Comparison of ENCODE assay signal across 9 cellular contexts in genomic region chr3:15269091-15269989, GRCh38.
A peak's percentile ranks its signal among the peaks of the same experiment; 100 is the strongest.
DNase-seq lines count a peak whose midpoint lies in the region; ATAC-seq and TF ChIP-seq lines count a peak whose summit lies in the region.
"Had no signal": no experiment of that assay in that cellular context is flagged by ENCODE, and none has a peak within 500 bp of the region (broad histone marks: within the 10 kb centered on the region; RNA-seq: fewer than 3 reads in every experiment).

No MANE protein-coding gene starts in this region.

- H3K4me1 ChIP-seq in gastrocnemius medialis, result peaks cover 47 to 55% of the 10 kb centered on the region in 2 donors
- H3K4me1 ChIP-seq in aorta (ENCODE audit: control insufficient read depth in 1 of 2, insufficient read depth in 2 of 2, low read length in 2 of 2), result no peaks in the 10 kb centered on the region

- H3K4me1 Mint-ChIP-seq in T-helper 1 cell treated with Interleukin-12 subunit alpha and Interleukin-12 subunit beta and Interleukin-4 antibody, amounts not matched to agents 30 μg/mL and 1 μg/mL, for 36 hours (ENCODE audit: low read depth), result peaks cover 75% of the 10 kb centered on the region

- H3K9me3 ChIP-seq in gastrocnemius medialis (no peaks in the 10 kb centered on the region), aorta (ENCODE audit: control insufficient read depth, low read length) (no peaks in the 10 kb centered on the region)

- in situ Hi-C loops in gastrocnemius medialis (cut with MboI; ENCODE audit: low sequenced_read_pairs in 4 of 4), result loop anchor here (5.0 to 10.0 kb wide), 4 partner anchors 63 to 115 kb away; partner anchors contain the start of gene SH3BP5 (in 1 of the 4)

- no peaks in the 10 kb centered on the region for H3K27me3 Mint-ChIP-seq in T-helper 1 cell treated with Interleukin-12 subunit alpha and Interleukin-12 subunit beta and Interleukin-4 antibody, amounts not matched to agents 30 μg/mL and 1 μg/mL, for 36 hours (ENCODE audit: low read depth)

- WGBS in adipose tissue, 3 donors, result 31 to 79% (median 38%) methylated on average over 29 of the region's 29 CpGs
- WGBS in aorta, 2 donors, result 82% methylated on average over 29 of the region's 29 CpGs

- H3K27me3 ChIP-seq in gastrocnemius medialis, result no peaks in the 10 kb centered on the region
- H3K27me3 ChIP-seq in aorta (ENCODE audit: control insufficient read depth in 1 of 2, insufficient read depth in 2 of 2, low read length in 1 of 2), result no peaks in the 10 kb centered on the region

- no peak overlapping the region for H3K4me3 ChIP-seq in gastrocnemius medialis
- H3K4me3 ChIP-seq in aorta (ENCODE audit: low read length in 2 of 2), result no peak overlapping the region

- peak overlapping the region; percentile 51 for H3K27ac ChIP-seq in adipose tissue (ENCODE audit: low read depth, low read length)
- peak overlapping the region; percentile 73 to 81 (median 74) for H3K27ac ChIP-seq in gastrocnemius medialis
- H3K27ac ChIP-seq in aorta (ENCODE audit: low read depth in 1 of 2, low read length in 2 of 2), result peak overlapping the region in 1 of 2 donors; percentile 22

- H3K36me3 ChIP-seq in gastrocnemius medialis, result no peaks in the 10 kb centered on the region
- no peaks in the 10 kb centered on the region for H3K36me3 ChIP-seq in aorta (ENCODE audit: control insufficient read depth in 1 of 2, insufficient read depth in 2 of 2, low read length in 1 of 2)

- H3K4me3 Mint-ChIP-seq in T-helper 1 cell treated with Interleukin-12 subunit alpha and Interleukin-12 subunit beta and Interleukin-4 antibody, amounts not matched to agents 30 μg/mL and 1 μg/mL, for 36 hours, result peak overlapping the region; percentile 69
- H3K4me3 Mint-ChIP-seq: nephron had no signal

- ATAC-seq in GM18861 (IDR thresholded peaks at IDR 0.05; ENCODE audit: unreplicated experiment) (peak; percentile 65), HG03354 (IDR thresholded peaks at IDR 0.05; ENCODE audit: poor library complexity, severe bottlenecking, unreplicated experiment) (peak; percentile 73), left ventricle myocardium superior (peak; percentile 81), gastrocnemius medialis (peak; percentile 38 to 52), aorta (ENCODE audit: low FRiP score) (peak; percentile 88)

- intact Hi-C loops in left ventricle myocardium superior (cut with micrococcal nuclease), result loop anchor here (5.0 to 10.0 kb wide), 2 partner anchors 63 to 135 kb away; partner anchors contain the start of gene SH3BP5
- intact Hi-C loops in gastrocnemius medialis (cut with DNase I; ENCODE audit: low total_unique reads), result loop anchor here (5.0 kb wide), 1 partner anchor 167 kb away; no protein-coding TSS in a partner anchor
- intact Hi-C loops in aorta (cut with DNase I), result no loop called here

- peak; percentile 41 to 62 for TF ChIP-seq POLR2A in gastrocnemius medialis (IDR thresholded peaks at IDR 0.05)

- H3K36me3 Mint-ChIP-seq in T-helper 1 cell treated with Interleukin-12 subunit alpha and Interleukin-12 subunit beta and Interleukin-4 antibody, amounts not matched to agents 30 μg/mL and 1 μg/mL, for 36 hours (ENCODE audit: low read depth), result peaks cover 39% of the 10 kb centered on the region

- H3K9me3 Mint-ChIP-seq in T-helper 1 cell treated with Interleukin-12 subunit alpha and Interleukin-12 subunit beta and Interleukin-4 antibody, amounts not matched to agents 30 μg/mL and 1 μg/mL, for 36 hours, result no peaks in the 10 kb centered on the region
- H3K9me3 Mint-ChIP-seq: nephron had no signal

- DNase-seq in left ventricle myocardium superior, result peak; percentile 91
- peak; percentile 70 to 88 for DNase-seq in gastrocnemius medialis
- peak; percentile 92 to 93 for DNase-seq in aorta
- DNase-seq in DMS79 (lab: John Stamatoyannopoulos, UW), result no peak

- TF ChIP-seq CTCF in gastrocnemius medialis (IDR thresholded peaks at IDR 0.05 in 4 of 5, conservative IDR thresholded peaks at IDR 0.05 in 1 of 5), result peak in 1 of 5 experiments; percentile 8

- H3K27ac Mint-ChIP-seq in T-helper 1 cell treated with Interleukin-12 subunit alpha and Interleukin-12 subunit beta and Interleukin-4 antibody, amounts not matched to agents 30 μg/mL and 1 μg/mL, for 36 hours, result peak overlapping the region; percentile 89

Comparison
In these comparisons a context has a peak if more than half of its experiments do, and no peak if none do; other contexts are left out.
1. intact Hi-C loops: an anchor here in left ventricle myocardium superior (5.0 to 10.0 kb wide) and gastrocnemius medialis (5.0 kb wide); none called in aorta.